8 cellular contexts compared by ENCODE assay signal in the genomic region with DNA sequence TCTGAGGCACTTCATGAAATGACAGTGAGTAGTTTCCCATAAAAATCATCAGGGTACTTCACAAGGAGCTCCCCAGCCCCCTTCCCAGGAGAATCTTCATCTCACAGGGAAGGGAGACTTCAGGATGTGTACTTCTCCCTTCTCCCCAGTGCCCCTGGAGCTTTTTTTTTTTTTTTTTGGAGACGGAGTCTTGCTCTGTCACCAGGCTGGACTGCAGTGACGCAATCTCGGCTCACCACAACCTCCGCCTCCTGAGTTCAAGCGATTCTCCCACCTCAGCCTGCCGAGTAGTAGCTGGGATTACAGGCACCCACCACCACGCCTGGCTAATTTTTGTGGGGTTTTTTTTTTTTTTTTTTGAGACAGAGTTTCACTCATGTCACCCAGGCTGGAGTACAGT. TPM values are rescaled to one million over a fixed set of nuclear protein-coding genes. Genes with fewer than 3 reads are reported as not detected.
A peak's percentile ranks its signal among the peaks of the same experiment; 100 is the strongest.
DNase-seq lines count a peak whose midpoint lies in the region; FAIRE-seq and TF ChIP-seq lines count a peak whose summit lies in the region.

No MANE protein-coding gene starts in this region.

- H3K4me3 ChIP-seq in choroid plexus epithelial cell (ENCODE audit: low read depth, low read length) (no peak overlapping the region), neuronal stem cell (ENCODE audit: low read length in 2 of 2) (no peak overlapping the region)

- H4K8ac ChIP-seq in neuronal stem cell (ENCODE audit: low read depth, low read length), result no peak overlapping the region

- H3K27me3 ChIP-seq in neuronal stem cell (ENCODE audit: control insufficient read depth in 3 of 3, insufficient read depth in 3 of 3, low read depth in 1 of 3, low read length in 3 of 3), result no peaks in the 10 kb centered on the region

- H3K27ac ChIP-seq in neuronal stem cell (replicated peaks; ENCODE audit: low read length), result no peak overlapping the region

- no peak overlapping the region for H2BK12ac ChIP-seq in neuronal stem cell (ENCODE audit: low read length)

- peaks cover 2% of the 10 kb centered on the region for H3K79me1 ChIP-seq in neuronal stem cell (ENCODE audit: low read depth, low read length)

- no peak overlapping the region for H3K9ac ChIP-seq in neuronal stem cell (ENCODE audit: low read depth, low read length, poor library complexity)

- TF ChIP-seq CTCF in choroid plexus epithelial cell (conservative IDR thresholded peaks at IDR 0.05; ENCODE audit: low read depth, low read length), result no peak

- H3K36me3 ChIP-seq in neuronal stem cell (replicated peaks in 1 of 2; ENCODE audit: control insufficient read depth in 2 of 2, insufficient read depth in 2 of 2, low read length in 2 of 2), result no peaks in the 10 kb centered on the region

- no CpG with 5 or more reads among the region's 7 CpGs for WGBS in neuronal stem cell (ENCODE audit: extremely low coverage in 2 of 2, insufficient read length in 2 of 2, insufficient replicate concordance in 1 of 2), 2 donors

- H3K14ac ChIP-seq in neuronal stem cell (ENCODE audit: low read length), result no peak overlapping the region

- peaks cover 0 to 5% of the 10 kb centered on the region in 2 donors for H3K4me1 ChIP-seq in neuronal stem cell (ENCODE audit: control insufficient read depth in 2 of 2, insufficient read depth in 1 of 2, low read depth in 1 of 2, low read length in 2 of 2)

- no peak overlapping the region for H2AFZ ChIP-seq in neuronal stem cell (ENCODE audit: low read length)

- no peak for FAIRE-seq in frontal cortex (lab: Jason Lieb, UNC)

- no peak overlapping the region for H3K4me2 ChIP-seq in neuronal stem cell (ENCODE audit: insufficient read depth, low read length, poor library complexity, severe bottlenecking)

- DNase-seq in EH (ENCODE audit: low read depth) (peak; percentile 89), NOMO-1 treated with DMSO at 0.1 percent for 48 hours (lab: John Stamatoyannopoulos, UW; ENCODE audit: unreplicated experiment) (peak; percentile 59), choroid plexus epithelial cell (ENCODE audit: low read depth) (peak; percentile 64), neuronal stem cell (ENCODE audit: low spot score) (no peak), frontal cortex (ENCODE audit: low spot score in 2 of 2) (no peak), superior temporal gyrus (ENCODE audit: extremely low spot score) (no peak), NCI-H1436 treated with DMSO at 0.1 percent for 48 hours (lab: John Stamatoyannopoulos, UW) (no peak)
- no peak for DNase-seq in stimulated activated CD4-positive, alpha-beta T cell treated with anti-CD3 and anti-CD28 coated beads, Interleukin-4, amount 100 ng/mL, for 1 hour

- H2BK5ac ChIP-seq in neuronal stem cell (ENCODE audit: low read length), result no peak overlapping the region

- H2BK120ac ChIP-seq in neuronal stem cell (ENCODE audit: low read depth, low read length), result no peak overlapping the region

- no peak overlapping the region for H4K91ac ChIP-seq in neuronal stem cell (ENCODE audit: low read depth, low read length, poor library complexity)

- peak overlapping the region; percentile 67 for H2AK5ac ChIP-seq in neuronal stem cell (ENCODE audit: low read depth, low read length)

- no peak overlapping the region for H3K18ac ChIP-seq in neuronal stem cell (ENCODE audit: low read length)

- H2BK15ac ChIP-seq in neuronal stem cell (ENCODE audit: low read length), result no peak overlapping the region

- H3K4ac ChIP-seq in neuronal stem cell (ENCODE audit: low read length), result no peak overlapping the region

- H3K23ac ChIP-seq in neuronal stem cell (ENCODE audit: low read depth, low read length, poor library complexity), result no peak overlapping the region

- no peaks in the 10 kb centered on the region for H3K9me3 ChIP-seq in neuronal stem cell (replicated peaks in 1 of 2; ENCODE audit: control insufficient read depth in 2 of 2, insufficient read depth in 1 of 2, low read depth in 1 of 2, low read length in 2 of 2)

RNA-seq across cellular contexts. Expression of a gene that starts 10.4 kb away (rescaled TPM):
- 22.2 TPM for polyA plus RNA-seq in neuronal stem cell (2013, experiment 1 of 2)
- polyA plus RNA-seq in neuronal stem cell (2013, experiment 2 of 2), result 24.0 TPM
- 25.3 TPM for total RNA-seq in frontal cortex

Comparison
In these comparisons a context has a peak if more than half of its experiments do, and no peak if none do; other contexts are left out.
1. DNase-seq: peak in EH (single experiment), NOMO-1 treated with DMSO at 0.1 percent for 48 hours (single experiment) and choroid plexus epithelial cell (single experiment); none in neuronal stem cell (single experiment), frontal cortex (0 of 2), superior temporal gyrus (single experiment), stimulated activated CD4-positive, alpha-beta T cell treated with anti-CD3 and anti-CD28 coated beads, Interleukin-4, amount 100 ng/mL, for 1 hour (single experiment) and NCI-H1436 treated with DMSO at 0.1 percent for 48 hours (single experiment).